Comparison of ENCODE assay signal across 16 cellular contexts in genomic region chr2:174580951-174581350, GRCh38. TPM values are rescaled to one million over a fixed set of nuclear protein-coding genes. Genes with fewer than 3 reads are reported as not detected.
DNase-seq lines count a peak whose midpoint lies in the region; ATAC-seq and TF ChIP-seq lines count a peak whose summit lies in the region.
"Had no signal": no experiment of that assay in that cellular context is flagged by ENCODE, and none has a peak within 500 bp of the region (broad histone marks: within the 10 kb centered on the region; RNA-seq: fewer than 3 reads in every experiment).

No MANE protein-coding gene starts in this region.

- 75 to 83% methylated on average over 2 of the region's 2 CpGs for WGBS in testis, 2 donors

- intact Hi-C loops in activated CD4-positive, alpha-beta memory T cell treated with anti-CD3 and anti-CD28 coated beads for 36 hours (cut with micrococcal nuclease): no loop called here
- intact Hi-C loops in activated T-helper 1 cell treated with anti-CD3 and anti-CD28 coated beads, Interleukin-12 subunit alpha, Interleukin-12 subunit beta, Interleukin-2, Interleukin-4 antibody, amounts not matched to agents 30 ng/mL and 10 ng/mL and 1 ng/mL, durations not matched to agents 14 hours and 24 hours and 36 hours (cut with micrococcal nuclease): no loop called here
- intact Hi-C loops in left ventricle myocardium superior (cut with micrococcal nuclease): no loop called here
- intact Hi-C loops in sciatic nerve (cut with DNase I): loop anchor here (10.0 kb wide), 1 partner anchor 104 kb away; no protein-coding TSS in a partner anchor
- intact Hi-C loops in testis (cut with DNase I; ENCODE audit: low total_unique reads): no loop called here

- no peak overlapping the region for H3K4me3 Mint-ChIP-seq in activated CD4-positive, alpha-beta memory T cell treated with anti-CD3 and anti-CD28 coated beads for 36 hours
- H3K4me3 Mint-ChIP-seq in activated CD4-positive, alpha-beta memory T cell treated with anti-CD3 and anti-CD28 coated beads, Interleukin-2, amount 10 ng/mL, durations not matched to agents 7 days and 5 days: no peak overlapping the region
- no peak overlapping the region for H3K4me3 Mint-ChIP-seq in activated T-helper 1 cell treated with anti-CD3 and anti-CD28 coated beads, Interleukin-12 subunit alpha, Interleukin-12 subunit beta, Interleukin-2, Interleukin-4 antibody, amounts not matched to agents 30 ng/mL and 10 ng/mL and 1 ng/mL, durations not matched to agents 14 hours and 24 hours and 36 hours
- H3K4me3 Mint-ChIP-seq: GM23338 had no signal

- H3K36me3 Mint-ChIP-seq in activated CD4-positive, alpha-beta memory T cell treated with anti-CD3 and anti-CD28 coated beads for 36 hours: peaks cover 48% of the 10 kb centered on the region
- peaks cover 86% of the 10 kb centered on the region for H3K36me3 Mint-ChIP-seq in activated CD4-positive, alpha-beta memory T cell treated with anti-CD3 and anti-CD28 coated beads, Interleukin-2, amount 10 ng/mL, durations not matched to agents 7 days and 5 days (ENCODE audit: low read depth)
- H3K36me3 Mint-ChIP-seq in activated T-helper 1 cell treated with anti-CD3 and anti-CD28 coated beads, Interleukin-12 subunit alpha, Interleukin-12 subunit beta, Interleukin-2, Interleukin-4 antibody, amounts not matched to agents 30 ng/mL and 10 ng/mL and 1 ng/mL, durations not matched to agents 14 hours and 24 hours and 36 hours (ENCODE audit: low read depth): peaks cover 62% of the 10 kb centered on the region

- no peak for TF ChIP-seq CTCF in testis (IDR thresholded peaks at IDR 0.05)

- H3K4me1 Mint-ChIP-seq in activated CD4-positive, alpha-beta memory T cell treated with anti-CD3 and anti-CD28 coated beads for 36 hours (ENCODE audit: low read depth): peaks cover 75% of the 10 kb centered on the region
- peaks cover 77% of the 10 kb centered on the region for H3K4me1 Mint-ChIP-seq in activated CD4-positive, alpha-beta memory T cell treated with anti-CD3 and anti-CD28 coated beads, Interleukin-2, amount 10 ng/mL, durations not matched to agents 7 days and 5 days
- peaks cover 51% of the 10 kb centered on the region for H3K4me1 Mint-ChIP-seq in activated T-helper 1 cell treated with anti-CD3 and anti-CD28 coated beads, Interleukin-12 subunit alpha, Interleukin-12 subunit beta, Interleukin-2, Interleukin-4 antibody, amounts not matched to agents 30 ng/mL and 10 ng/mL and 1 ng/mL, durations not matched to agents 14 hours and 24 hours and 36 hours (ENCODE audit: low read depth)

- no peaks in the 10 kb centered on the region for H3K36me3 ChIP-seq in testis (ENCODE audit: low read depth, missing control alignments)

- no peak for TF ChIP-seq POLR2A in testis (IDR thresholded peaks at IDR 0.05)

- no peaks in the 10 kb centered on the region for H3K9me3 Mint-ChIP-seq in activated CD4-positive, alpha-beta memory T cell treated with anti-CD3 and anti-CD28 coated beads for 36 hours
- no peaks in the 10 kb centered on the region for H3K9me3 Mint-ChIP-seq in activated CD4-positive, alpha-beta memory T cell treated with anti-CD3 and anti-CD28 coated beads, Interleukin-2, amount 10 ng/mL, durations not matched to agents 7 days and 5 days
- H3K9me3 Mint-ChIP-seq in activated T-helper 1 cell treated with anti-CD3 and anti-CD28 coated beads, Interleukin-12 subunit alpha, Interleukin-12 subunit beta, Interleukin-2, Interleukin-4 antibody, amounts not matched to agents 30 ng/mL and 10 ng/mL and 1 ng/mL, durations not matched to agents 14 hours and 24 hours and 36 hours: no peaks in the 10 kb centered on the region
- H3K9me3 Mint-ChIP-seq: GM23338 had no signal

- peak; percentile 75 for ATAC-seq in left ventricle myocardium superior
- ATAC-seq in sciatic nerve: peak; percentile 44
- ATAC-seq in activated CD4-positive, CD25-positive, alpha-beta regulatory T cell treated with anti-CD3 and anti-CD28 coated beads, Interleukin-2, amount 50 U/mL, for 24 hours: no peak
- ATAC-seq: A549, GM23338, upper lobe of right lung had no signal

- no peaks in the 10 kb centered on the region for H3K4me1 ChIP-seq in testis
- H3K4me1 ChIP-seq: A549 had no signal

- H3K27me3 ChIP-seq in testis: no peaks in the 10 kb centered on the region
- H3K27me3 ChIP-seq: upper lobe of right lung had no signal

- DNase-seq in activated CD4-positive, alpha-beta memory T cell treated with anti-CD3 and anti-CD28 coated beads for 36 hours: no peak
- no peak for DNase-seq in activated CD4-positive, alpha-beta memory T cell treated with anti-CD3 and anti-CD28 coated beads, Interleukin-2, amount 10 ng/mL, durations not matched to agents 7 days and 5 days
- DNase-seq in activated T-helper 1 cell treated with anti-CD3 and anti-CD28 coated beads, Interleukin-12 subunit alpha, Interleukin-12 subunit beta, Interleukin-2, Interleukin-4 antibody, amounts not matched to agents 30 ng/mL and 10 ng/mL and 1 ng/mL, durations not matched to agents 14 hours and 24 hours and 36 hours (ENCODE audit: low spot score): no peak
- peak; percentile 43 for DNase-seq in left ventricle myocardium superior
- DNase-seq in sciatic nerve (ENCODE audit: low spot score): no peak
- DNase-seq in activated CD4-positive, CD25-positive, alpha-beta regulatory T cell (lab: John Stamatoyannopoulos, UW): no peak
- no peak for DNase-seq in testis
- DNase-seq: mammary epithelial cell; NCI-H187 treated with DMSO at 0.1 percent for 48 hours; NCI-H510A; occipital lobe; stimulated activated CD4-positive, alpha-beta T cell treated with anti-CD3 and anti-CD28 coated beads, Interleukin-4, amount 100 ng/mL, for 24 hours; upper lobe of right lung had no signal

- H3K27ac Mint-ChIP-seq in activated CD4-positive, alpha-beta memory T cell treated with anti-CD3 and anti-CD28 coated beads for 36 hours: peak overlapping the region; percentile 74
- no peak overlapping the region for H3K27ac Mint-ChIP-seq in activated CD4-positive, alpha-beta memory T cell treated with anti-CD3 and anti-CD28 coated beads, Interleukin-2, amount 10 ng/mL, durations not matched to agents 7 days and 5 days
- H3K27ac Mint-ChIP-seq in activated T-helper 1 cell treated with anti-CD3 and anti-CD28 coated beads, Interleukin-12 subunit alpha, Interleukin-12 subunit beta, Interleukin-2, Interleukin-4 antibody, amounts not matched to agents 30 ng/mL and 10 ng/mL and 1 ng/mL, durations not matched to agents 14 hours and 24 hours and 36 hours: peak overlapping the region; percentile 90
- H3K27ac Mint-ChIP-seq: GM23338 had no signal

- no peaks in the 10 kb centered on the region for H3K27me3 Mint-ChIP-seq in activated CD4-positive, alpha-beta memory T cell treated with anti-CD3 and anti-CD28 coated beads for 36 hours
- no peaks in the 10 kb centered on the region for H3K27me3 Mint-ChIP-seq in activated CD4-positive, alpha-beta memory T cell treated with anti-CD3 and anti-CD28 coated beads, Interleukin-2, amount 10 ng/mL, durations not matched to agents 7 days and 5 days
- no peaks in the 10 kb centered on the region for H3K27me3 Mint-ChIP-seq in activated T-helper 1 cell treated with anti-CD3 and anti-CD28 coated beads, Interleukin-12 subunit alpha, Interleukin-12 subunit beta, Interleukin-2, Interleukin-4 antibody, amounts not matched to agents 30 ng/mL and 10 ng/mL and 1 ng/mL, durations not matched to agents 14 hours and 24 hours and 36 hours (ENCODE audit: insufficient read depth)

- POLR2A ChIA-PET in activated CD4-positive, alpha-beta memory T cell treated with anti-CD3 and anti-CD28 coated beads for 36 hours (lab: Charles Lee): interaction anchor here (7.7 kb wide), 1 partner anchor 15 kb away, joined by 53 read pairs; the partner anchor contains the start of gene WIPF1
- POLR2A ChIA-PET in activated CD4-positive, alpha-beta memory T cell treated with anti-CD3 and anti-CD28 coated beads, Interleukin-2, amount 10 ng/mL, durations not matched to agents 7 days and 5 days (lab: Charles Lee): interaction anchor here (0.8 to 17.5 kb wide), 4 partner anchors 15 to 107 kb away, joined by 3 to 204 read pairs (median 5); partner anchors contain the start of gene WIPF1

- H3K9me3 ChIP-seq in testis: no peaks in the 10 kb centered on the region
- H3K9me3 ChIP-seq: A549, upper lobe of right lung had no signal

- CTCF ChIA-PET in activated CD4-positive, alpha-beta memory T cell treated with anti-CD3 and anti-CD28 coated beads for 36 hours (lab: Charles Lee): interaction anchor here (0.6 to 8.0 kb wide), 10 partner anchors 11 to 118 kb away, joined by 3 to 116 read pairs (median 4); no protein-coding TSS in a partner anchor
- CTCF ChIA-PET in activated CD4-positive, alpha-beta memory T cell treated with anti-CD3 and anti-CD28 coated beads, Interleukin-2, amount 10 ng/mL, durations not matched to agents 7 days and 5 days (lab: Charles Lee): interaction anchor here (0.6 to 11.6 kb wide), 5 partner anchors 72 to 121 kb away, joined by 3 to 85 read pairs (median 5); no protein-coding TSS in a partner anchor

- H3K4me3 ChIP-seq in testis: no peak overlapping the region
- H3K4me3 ChIP-seq: A549, GM23338, upper lobe of right lung had no signal

- H3K27ac ChIP-seq in testis: no peak overlapping the region
- H3K27ac ChIP-seq: A549, upper lobe of right lung had no signal

RNA-seq across cellular contexts. Expression of gene WIPF1, which starts 16.7 kb away (rescaled TPM):
- 100 to 1,000 TPM; 170 to 183 TPM for total RNA-seq in activated CD4-positive, alpha-beta memory T cell treated with anti-CD3 and anti-CD28 coated beads for 36 hours
- 100 to 1,000 TPM; 574 to 590 TPM for total RNA-seq in activated CD4-positive, alpha-beta memory T cell treated with anti-CD3 and anti-CD28 coated beads, Interleukin-2, amount 10 ng/mL, durations not matched to agents 7 days and 5 days
- total RNA-seq in activated T-helper 1 cell treated with anti-CD3 and anti-CD28 coated beads, Interleukin-12 subunit alpha, Interleukin-12 subunit beta, Interleukin-2, Interleukin-4 antibody, amounts not matched to agents 30 ng/mL and 10 ng/mL and 1 ng/mL, durations not matched to agents 14 hours and 24 hours and 36 hours: 340 and 367 TPM in 2 replicates
- total RNA-seq in left ventricle myocardium superior (15.2 TPM), sciatic nerve (107 TPM), testis (10 to 100 TPM in 1 of 2 donors, 1 to 10 TPM in 1; 8.5 to 11.1 TPM)
- polyA plus RNA-seq in testis (ENCODE audit: insufficient read depth, low read depth, low replicate concordance): 16.9 TPM

Comparison
In these comparisons a context has a peak if more than half of its experiments do, and no peak if none do; other contexts are left out.
1. ATAC-seq: peak in left ventricle myocardium superior (single experiment) and sciatic nerve (single experiment); none in activated CD4-positive, CD25-positive, alpha-beta regulatory T cell treated with anti-CD3 and anti-CD28 coated beads, Interleukin-2, amount 50 U/mL, for 24 hours (0 of 2).